1 cellular context compared by ENCODE assay signal in the genomic region with DNA sequence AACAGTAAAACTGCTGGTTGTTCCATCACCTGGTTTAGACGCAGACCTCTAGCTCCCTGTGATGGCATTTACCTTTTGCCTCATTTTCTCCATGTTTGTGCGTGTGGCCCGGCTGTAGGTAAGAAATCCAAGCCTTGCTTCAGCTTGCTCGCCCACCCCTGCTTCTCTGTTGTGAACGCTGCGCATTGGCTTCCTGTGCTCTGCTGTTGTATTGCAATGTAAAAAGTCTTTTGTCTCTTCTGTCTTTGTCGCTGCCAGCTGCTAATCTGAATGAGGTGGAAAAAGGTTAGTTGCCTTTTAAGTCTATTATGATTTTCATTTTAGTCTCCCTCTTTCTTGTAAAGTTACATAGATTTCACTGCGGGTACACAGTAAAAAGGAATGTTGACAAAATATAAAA.
TF ChIP-seq lines count a peak whose summit lies in the region.

No MANE protein-coding gene starts in this region.

TF ChIP-seq in H1, 55 proteins besides CTCF, POLR2A, EP300 and RAD21:
- TF ChIP-seq BCL11A (IDR thresholded peaks at IDR 0.05; ENCODE audit: low read depth in 2 of 2, low read length in 2 of 2), result no peak
- TF ChIP-seq, protein P1, sequence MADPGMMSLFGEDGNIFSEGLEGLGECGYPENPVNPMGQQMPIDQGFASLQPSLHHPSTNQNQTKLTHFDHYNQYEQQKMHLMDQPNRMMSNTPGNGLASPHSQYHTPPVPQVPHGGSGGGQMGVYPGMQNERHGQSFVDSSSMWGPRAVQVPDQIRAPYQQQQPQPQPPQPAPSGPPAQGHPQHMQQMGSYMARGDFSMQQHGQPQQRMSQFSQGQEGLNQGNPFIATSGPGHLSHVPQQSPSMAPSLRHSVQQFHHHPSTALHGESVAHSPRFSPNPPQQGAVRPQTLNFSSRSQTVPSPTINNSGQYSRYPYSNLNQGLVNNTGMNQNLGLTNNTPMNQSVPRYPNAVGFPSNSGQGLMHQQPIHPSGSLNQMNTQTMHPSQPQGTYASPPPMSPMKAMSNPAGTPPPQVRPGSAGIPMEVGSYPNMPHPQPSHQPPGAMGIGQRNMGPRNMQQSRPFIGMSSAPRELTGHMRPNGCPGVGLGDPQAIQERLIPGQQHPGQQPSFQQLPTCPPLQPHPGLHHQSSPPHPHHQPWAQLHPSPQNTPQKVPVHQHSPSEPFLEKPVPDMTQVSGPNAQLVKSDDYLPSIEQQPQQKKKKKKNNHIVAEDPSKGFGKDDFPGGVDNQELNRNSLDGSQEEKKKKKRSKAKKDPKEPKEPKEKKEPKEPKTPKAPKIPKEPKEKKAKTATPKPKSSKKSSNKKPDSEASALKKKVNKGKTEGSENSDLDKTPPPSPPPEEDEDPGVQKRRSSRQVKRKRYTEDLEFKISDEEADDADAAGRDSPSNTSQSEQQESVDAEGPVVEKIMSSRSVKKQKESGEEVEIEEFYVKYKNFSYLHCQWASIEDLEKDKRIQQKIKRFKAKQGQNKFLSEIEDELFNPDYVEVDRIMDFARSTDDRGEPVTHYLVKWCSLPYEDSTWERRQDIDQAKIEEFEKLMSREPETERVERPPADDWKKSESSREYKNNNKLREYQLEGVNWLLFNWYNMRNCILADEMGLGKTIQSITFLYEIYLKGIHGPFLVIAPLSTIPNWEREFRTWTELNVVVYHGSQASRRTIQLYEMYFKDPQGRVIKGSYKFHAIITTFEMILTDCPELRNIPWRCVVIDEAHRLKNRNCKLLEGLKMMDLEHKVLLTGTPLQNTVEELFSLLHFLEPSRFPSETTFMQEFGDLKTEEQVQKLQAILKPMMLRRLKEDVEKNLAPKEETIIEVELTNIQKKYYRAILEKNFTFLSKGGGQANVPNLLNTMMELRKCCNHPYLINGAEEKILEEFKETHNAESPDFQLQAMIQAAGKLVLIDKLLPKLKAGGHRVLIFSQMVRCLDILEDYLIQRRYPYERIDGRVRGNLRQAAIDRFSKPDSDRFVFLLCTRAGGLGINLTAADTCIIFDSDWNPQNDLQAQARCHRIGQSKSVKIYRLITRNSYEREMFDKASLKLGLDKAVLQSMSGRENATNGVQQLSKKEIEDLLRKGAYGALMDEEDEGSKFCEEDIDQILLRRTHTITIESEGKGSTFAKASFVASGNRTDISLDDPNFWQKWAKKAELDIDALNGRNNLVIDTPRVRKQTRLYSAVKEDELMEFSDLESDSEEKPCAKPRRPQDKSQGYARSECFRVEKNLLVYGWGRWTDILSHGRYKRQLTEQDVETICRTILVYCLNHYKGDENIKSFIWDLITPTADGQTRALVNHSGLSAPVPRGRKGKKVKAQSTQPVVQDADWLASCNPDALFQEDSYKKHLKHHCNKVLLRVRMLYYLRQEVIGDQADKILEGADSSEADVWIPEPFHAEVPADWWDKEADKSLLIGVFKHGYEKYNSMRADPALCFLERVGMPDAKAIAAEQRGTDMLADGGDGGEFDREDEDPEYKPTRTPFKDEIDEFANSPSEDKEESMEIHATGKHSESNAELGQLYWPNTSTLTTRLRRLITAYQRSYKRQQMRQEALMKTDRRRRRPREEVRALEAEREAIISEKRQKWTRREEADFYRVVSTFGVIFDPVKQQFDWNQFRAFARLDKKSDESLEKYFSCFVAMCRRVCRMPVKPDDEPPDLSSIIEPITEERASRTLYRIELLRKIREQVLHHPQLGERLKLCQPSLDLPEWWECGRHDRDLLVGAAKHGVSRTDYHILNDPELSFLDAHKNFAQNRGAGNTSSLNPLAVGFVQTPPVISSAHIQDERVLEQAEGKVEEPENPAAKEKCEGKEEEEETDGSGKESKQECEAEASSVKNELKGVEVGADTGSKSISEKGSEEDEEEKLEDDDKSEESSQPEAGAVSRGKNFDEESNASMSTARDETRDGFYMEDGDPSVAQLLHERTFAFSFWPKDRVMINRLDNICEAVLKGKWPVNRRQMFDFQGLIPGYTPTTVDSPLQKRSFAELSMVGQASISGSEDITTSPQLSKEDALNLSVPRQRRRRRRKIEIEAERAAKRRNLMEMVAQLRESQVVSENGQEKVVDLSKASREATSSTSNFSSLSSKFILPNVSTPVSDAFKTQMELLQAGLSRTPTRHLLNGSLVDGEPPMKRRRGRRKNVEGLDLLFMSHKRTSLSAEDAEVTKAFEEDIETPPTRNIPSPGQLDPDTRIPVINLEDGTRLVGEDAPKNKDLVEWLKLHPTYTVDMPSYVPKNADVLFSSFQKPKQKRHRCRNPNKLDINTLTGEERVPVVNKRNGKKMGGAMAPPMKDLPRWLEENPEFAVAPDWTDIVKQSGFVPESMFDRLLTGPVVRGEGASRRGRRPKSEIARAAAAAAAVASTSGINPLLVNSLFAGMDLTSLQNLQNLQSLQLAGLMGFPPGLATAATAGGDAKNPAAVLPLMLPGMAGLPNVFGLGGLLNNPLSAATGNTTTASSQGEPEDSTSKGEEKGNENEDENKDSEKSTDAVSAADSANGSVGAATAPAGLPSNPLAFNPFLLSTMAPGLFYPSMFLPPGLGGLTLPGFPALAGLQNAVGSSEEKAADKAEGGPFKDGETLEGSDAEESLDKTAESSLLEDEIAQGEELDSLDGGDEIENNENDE (IDR thresholded peaks at IDR 0.05; ENCODE audit: insufficient replicate concordance, low read length), result peak; percentile 41
- TF ChIP-seq EGR1 (IDR thresholded peaks at IDR 0.05; ENCODE audit: borderline replicate concordance, low read depth, low read length), result no peak
- peak; percentile 32 for TF ChIP-seq ASH2L (IDR thresholded peaks at IDR 0.05; ENCODE audit: low read length)
- TF ChIP-seq CTBP2 (IDR thresholded peaks at IDR 0.05; ENCODE audit: borderline replicate concordance, insufficient read depth, insufficient read length, low read length), result no peak
- no peak for TF ChIP-seq FOSL1 (IDR thresholded peaks at IDR 0.05; ENCODE audit: insufficient read depth, low read depth, low read length)
- no peak for TF ChIP-seq SIN3A (conservative IDR thresholded peaks at IDR 0.05 in 1 of 2, IDR thresholded peaks at IDR 0.05 in 1 of 2; ENCODE audit: low read depth in 1 of 2, low read length in 2 of 2)
- TF ChIP-seq BACH1 (IDR thresholded peaks at IDR 0.05; ENCODE audit: low read length), result no peak
- TF ChIP-seq SAP30 (IDR thresholded peaks at IDR 0.05; ENCODE audit: insufficient read depth, insufficient replicate concordance, low read length), result no peak
